Comparison of ENCODE assay signal across 8 cellular contexts in the genomic region with DNA sequence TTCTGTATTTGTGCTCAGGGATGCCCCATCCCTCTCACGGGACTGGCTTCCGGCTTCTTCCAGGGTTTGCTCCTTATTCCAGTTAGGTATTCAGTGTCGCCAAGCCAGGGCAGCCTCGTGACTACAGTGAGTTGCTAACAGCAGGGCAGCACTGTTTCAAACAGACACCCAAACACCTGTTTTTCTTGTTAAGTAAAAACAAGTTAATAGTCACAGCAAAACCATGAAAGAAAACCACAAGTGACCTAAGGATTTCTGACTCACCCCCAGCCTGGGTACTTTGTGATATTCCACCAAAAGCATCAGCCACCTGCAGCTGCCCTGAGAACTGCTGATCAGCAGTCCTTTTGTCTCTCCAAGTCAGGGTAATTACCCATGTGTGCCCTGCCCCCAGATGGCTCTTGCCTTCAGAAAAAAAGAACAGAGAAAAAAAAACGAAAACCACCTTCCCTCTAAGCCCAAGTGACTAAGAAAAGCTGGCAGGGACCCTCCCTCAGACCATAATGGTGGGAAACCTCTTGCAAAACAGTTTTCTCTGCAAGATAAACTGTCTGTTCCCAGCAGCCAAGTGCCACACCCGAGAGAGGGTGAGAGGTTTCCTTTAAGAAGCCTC.
DNase-seq lines count a peak whose midpoint lies in the region; ATAC-seq and TF ChIP-seq lines count a peak whose summit lies in the region.

No MANE protein-coding gene starts in this region.

- CTCF ChIA-PET in CD8-positive, alpha-beta T cell (lab: Charles Lee), result no interaction called here
- CTCF ChIA-PET in activated naive CD4-positive, alpha-beta T cell treated with anti-CD3 and anti-CD28 coated beads, Interleukin-2, amount 10 ng/mL, durations not matched to agents 7 days and 5 days (lab: Charles Lee), result interaction anchor here (2.1 kb wide), 1 partner anchor 28 kb away, joined by 5 read pairs; no protein-coding TSS in a partner anchor

- peak in 1 of 7 experiments; percentile 35 for DNase-seq in CD8-positive, alpha-beta T cell
- DNase-seq in NT2/D1 (ENCODE audit: low read depth, low spot score) (peak; percentile 98), islet precursor cell (peak; percentile 97), stromal cell of bone marrow (ENCODE audit: low read depth) (peak; percentile 62), BE2C (no peak)
- DNase-seq in activated naive CD4-positive, alpha-beta T cell treated with anti-CD3 and anti-CD28 coated beads, Interleukin-2, amount 10 ng/mL, durations not matched to agents 7 days and 5 days, result peak; percentile 62

- H3K27ac ChIP-seq in CD8-positive, alpha-beta T cell (ENCODE audit: low read depth, low read length), result no peak overlapping the region

- H3K4me3 Mint-ChIP-seq in CD8-positive, alpha-beta T cell, result no peak overlapping the region
- H3K4me3 Mint-ChIP-seq in activated naive CD4-positive, alpha-beta T cell treated with anti-CD3 and anti-CD28 coated beads, Interleukin-2, amount 10 ng/mL, durations not matched to agents 7 days and 5 days, result peak overlapping the region; percentile 26

- intact Hi-C loops in CD8-positive, alpha-beta T cell (cut with DNase I, micrococcal nuclease), result loop anchor here in 1 of 2 experiments (10.0 kb wide), 1 partner anchor 891 kb away; no protein-coding TSS in a partner anchor

- H3K27ac Mint-ChIP-seq in CD8-positive, alpha-beta T cell, result no peak overlapping the region
- H3K27ac Mint-ChIP-seq in activated naive CD4-positive, alpha-beta T cell treated with anti-CD3 and anti-CD28 coated beads, Interleukin-2, amount 10 ng/mL, durations not matched to agents 7 days and 5 days, result peak overlapping the region; percentile 81

- H3K36me3 ChIP-seq in CD8-positive, alpha-beta T cell (ENCODE audit: insufficient read depth, low read length), result no peaks in the 10 kb centered on the region
- H3K36me3 ChIP-seq in NT2/D1 (ENCODE audit: insufficient read depth, insufficient read length, low read length) (no peaks in the 10 kb centered on the region), BE2C (no peaks in the 10 kb centered on the region)

- no peak for TF ChIP-seq CTCF in CD8-positive, alpha-beta T cell (IDR thresholded peaks at IDR 0.05)
- no peak for TF ChIP-seq CTCF in BE2C (IDR thresholded peaks at IDR 0.05; ENCODE audit: low read depth, low read length)

- H3K9me3 ChIP-seq in CD8-positive, alpha-beta T cell (ENCODE audit: low read length), result no peaks in the 10 kb centered on the region
- H3K9me3 ChIP-seq in NT2/D1 (ENCODE audit: insufficient read depth, low read length) (0 out of 2 replicates have a peak, but pooled peaks cover 5% of the 10 kb centered on the region), BE2C (no peaks in the 10 kb centered on the region)

- H3K36me3 Mint-ChIP-seq in CD8-positive, alpha-beta T cell, result no peaks in the 10 kb centered on the region
- H3K36me3 Mint-ChIP-seq in activated naive CD4-positive, alpha-beta T cell treated with anti-CD3 and anti-CD28 coated beads, Interleukin-2, amount 10 ng/mL, durations not matched to agents 7 days and 5 days, result no peaks in the 10 kb centered on the region

- H3K9me3 Mint-ChIP-seq in CD8-positive, alpha-beta T cell, result no peaks in the 10 kb centered on the region
- no peaks in the 10 kb centered on the region for H3K9me3 Mint-ChIP-seq in activated naive CD4-positive, alpha-beta T cell treated with anti-CD3 and anti-CD28 coated beads, Interleukin-2, amount 10 ng/mL, durations not matched to agents 7 days and 5 days

- peaks cover 2% of the 10 kb centered on the region for H3K4me1 Mint-ChIP-seq in CD8-positive, alpha-beta T cell (ENCODE audit: low read depth)
- H3K4me1 Mint-ChIP-seq in activated naive CD4-positive, alpha-beta T cell treated with anti-CD3 and anti-CD28 coated beads, Interleukin-2, amount 10 ng/mL, durations not matched to agents 7 days and 5 days, result peaks cover 56% of the 10 kb centered on the region

- peaks cover 3% of the 10 kb centered on the region for H3K27me3 Mint-ChIP-seq in CD8-positive, alpha-beta T cell (ENCODE audit: low read depth)
- peaks cover 55% of the 10 kb centered on the region for H3K27me3 Mint-ChIP-seq in activated naive CD4-positive, alpha-beta T cell treated with anti-CD3 and anti-CD28 coated beads, Interleukin-2, amount 10 ng/mL, durations not matched to agents 7 days and 5 days

- no peaks in the 10 kb centered on the region for H3K27me3 ChIP-seq in CD8-positive, alpha-beta T cell (ENCODE audit: insufficient read depth, low read length)
- H3K27me3 ChIP-seq in NT2/D1 (ENCODE audit: insufficient read depth, insufficient read length) (peaks cover 28% of the 10 kb centered on the region), BE2C (no peaks in the 10 kb centered on the region)

- H3K9ac ChIP-seq in NT2/D1 (ENCODE audit: insufficient read length, low read depth), result peak overlapping the region; percentile 61

- no peak overlapping the region for H3K4me3 ChIP-seq in CD8-positive, alpha-beta T cell (ENCODE audit: low read depth, low read length)
- no peak overlapping the region for H3K4me3 ChIP-seq in NT2/D1 (ENCODE audit: insufficient read length, low read depth)
- no peak overlapping the region for H3K4me3 ChIP-seq in BE2C (ENCODE audit: low read depth, low read length)

- peak; percentile 49 for ATAC-seq in CD8-positive, alpha-beta T cell
- ATAC-seq in GM19397 (IDR thresholded peaks at IDR 0.05; ENCODE audit: unreplicated experiment), result peak; percentile 89
- ATAC-seq in HG03378 (IDR thresholded peaks at IDR 0.05; ENCODE audit: unreplicated experiment), result peak; percentile 86

- H3K4me1 ChIP-seq in CD8-positive, alpha-beta T cell (ENCODE audit: insufficient read depth, low read length), result peaks cover 3% of the 10 kb centered on the region
- H3K4me1 ChIP-seq in NT2/D1 (ENCODE audit: insufficient read depth, insufficient read length) (peaks cover 35% of the 10 kb centered on the region), BE2C (no peaks in the 10 kb centered on the region)

- POLR2A ChIA-PET in CD8-positive, alpha-beta T cell (lab: Charles Lee), result no interaction called here
